In genomic region chr4:2937146-2937857, GRCh38 we compare ENCODE assay signal across 7 cellular contexts. TPM values are rescaled to one million over a fixed set of nuclear protein-coding genes. Genes with fewer than 3 reads are reported as not detected.
A peak's percentile ranks its signal among the peaks of the same experiment; 100 is the strongest.
DNase-seq lines count a peak whose midpoint lies in the region; ATAC-seq and TF ChIP-seq lines count a peak whose summit lies in the region.

No MANE protein-coding gene starts in this region.

- peak overlapping the region; percentile 43; the same call in 1 of the 2 replicates for H3K9ac ChIP-seq in OCI-LY3 (ENCODE audit: low read length)
- peak overlapping the region in 2 of 3 donors; percentile 24 to 95 for H3K9ac ChIP-seq in skeletal muscle tissue (ENCODE audit: low read depth in 1 of 3, low read length in 3 of 3)

- peak overlapping the region; percentile 88 for H3K4me2 ChIP-seq in OCI-LY3 (ENCODE audit: low read length)

- H3K27ac ChIP-seq in OCI-LY3 (ENCODE audit: low read length) (peak overlapping the region; percentile 82), skeletal muscle tissue (ENCODE audit: low read depth, low read length) (peak overlapping the region; percentile 84)
- H3K27ac ChIP-seq in effector memory CD4-positive, alpha-beta T cell (ENCODE audit: insufficient read depth, low read length, poor library complexity, severe bottlenecking): peak overlapping the region; percentile 90

- peaks cover 48% of the 10 kb centered on the region for H3K4me1 ChIP-seq in OCI-LY3 (ENCODE audit: low read length)
- peaks cover 45% of the 10 kb centered on the region for H3K4me1 ChIP-seq in effector memory CD4-positive, alpha-beta T cell (ENCODE audit: control insufficient read depth, insufficient read depth, low read length, poor library complexity, severe bottlenecking)
- H3K4me1 ChIP-seq in skeletal muscle tissue (ENCODE audit: control insufficient read depth in 3 of 3, insufficient read depth in 3 of 3, low read length in 3 of 3): peaks cover 35 to 48% (median 41%) of the 10 kb centered on the region in 3 donors

- H3K27me3 ChIP-seq in OCI-LY3 (ENCODE audit: low read depth, low read length): no peaks in the 10 kb centered on the region
- H3K27me3 ChIP-seq in effector memory CD4-positive, alpha-beta T cell (replicated peaks; ENCODE audit: control insufficient read depth, insufficient read depth, low read length, poor library complexity, severe bottlenecking): no peaks in the 10 kb centered on the region
- no peaks in the 10 kb centered on the region for H3K27me3 ChIP-seq in skeletal muscle tissue (ENCODE audit: control insufficient read depth in 3 of 3, insufficient read depth in 3 of 3, low read length in 3 of 3)

- no peak for DNase-seq in effector memory CD4-positive, alpha-beta T cell
- DNase-seq in pons (ENCODE audit: low spot score) (no peak), UCSD-AML1 (lab: John Stamatoyannopoulos, UW; ENCODE audit: unreplicated experiment) (no peak)

- H2AFZ ChIP-seq in OCI-LY3 (ENCODE audit: low read depth, low read length): no peak overlapping the region

- H3K36me3 ChIP-seq in OCI-LY3 (replicated peaks; ENCODE audit: low read depth, low read length): peaks cover 48% of the 10 kb centered on the region
- peaks cover 39% of the 10 kb centered on the region for H3K36me3 ChIP-seq in effector memory CD4-positive, alpha-beta T cell (ENCODE audit: control insufficient read depth, insufficient read depth, low read length)
- H3K36me3 ChIP-seq in skeletal muscle tissue (ENCODE audit: control insufficient read depth in 3 of 3, insufficient read depth in 3 of 3, low read length in 3 of 3): peaks cover 47 to 53% (median 53%) of the 10 kb centered on the region in 3 donors

- ATAC-seq in GM18511 (IDR thresholded peaks at IDR 0.05; ENCODE audit: unreplicated experiment) (peak; percentile 39), HG02759 (IDR thresholded peaks at IDR 0.05; ENCODE audit: unreplicated experiment) (no peak)

- peaks cover 24% of the 10 kb centered on the region for H4K20me1 ChIP-seq in OCI-LY3 (ENCODE audit: insufficient read depth, low read length)

- no peaks in the 10 kb centered on the region for H3K9me3 ChIP-seq in OCI-LY3 (ENCODE audit: insufficient read depth, low read length)
- H3K9me3 ChIP-seq in effector memory CD4-positive, alpha-beta T cell (ENCODE audit: control insufficient read depth, low read length): no peaks in the 10 kb centered on the region
- no peaks in the 10 kb centered on the region for H3K9me3 ChIP-seq in skeletal muscle tissue (ENCODE audit: control insufficient read depth in 3 of 3, low read length in 3 of 3)

- TF ChIP-seq CTCF in OCI-LY3 (IDR thresholded peaks at IDR 0.05; ENCODE audit: low read depth, low read length): no peak

- H3K4me3 ChIP-seq in OCI-LY3 (ENCODE audit: low read length) (peak overlapping the region; percentile 92), skeletal muscle tissue (ENCODE audit: low read length in 3 of 3) (peak overlapping the region in 2 of 3 donors; percentile 34 to 45)
- H3K4me3 ChIP-seq in effector memory CD4-positive, alpha-beta T cell (ENCODE audit: insufficient read depth, low read depth, low read length, poor library complexity, severe bottlenecking): no peak overlapping the region

- H3K79me2 ChIP-seq in OCI-LY3 (ENCODE audit: low read length): peaks cover 16% of the 10 kb centered on the region

RNA-seq across cellular contexts. Expression of gene NOP14, which starts 25.9 kb away (rescaled TPM):
- 10.4 TPM for total RNA-seq in skeletal muscle tissue

RNA-seq across cellular contexts. Expression of gene GRK4, which starts 26.1 kb away (rescaled TPM):
- total RNA-seq in skeletal muscle tissue: 12.5 TPM
